ENCODE assay signal across 12 cellular contexts in the genomic region with DNA sequence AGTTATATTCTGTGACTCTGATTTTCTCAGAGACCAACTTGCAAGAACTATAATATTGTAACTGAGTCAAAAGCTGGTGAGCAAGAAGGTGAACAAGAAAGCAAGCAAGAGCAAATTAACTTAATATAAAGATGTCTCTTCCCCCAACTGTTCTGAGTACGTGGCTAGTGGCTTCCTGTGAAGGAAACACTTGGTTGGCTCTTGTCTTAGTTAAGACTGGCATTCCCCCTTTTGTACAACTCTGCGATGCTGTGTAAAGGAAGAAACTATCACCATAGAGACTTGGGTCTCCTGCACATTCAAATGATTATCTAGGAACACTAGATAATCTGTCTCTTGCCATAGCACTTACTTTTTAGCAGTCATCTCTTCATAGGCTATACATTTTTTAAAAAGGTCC. TPM values are rescaled to one million over a fixed set of nuclear protein-coding genes. Genes with fewer than 3 reads are reported as not detected.
DNase-seq lines count a peak whose midpoint lies in the region; ATAC-seq and TF ChIP-seq lines count a peak whose summit lies in the region.
"Had no signal": no experiment of that assay in that cellular context is flagged by ENCODE, and none has a peak within 500 bp of the region (broad histone marks: within the 10 kb centered on the region; RNA-seq: fewer than 3 reads in every experiment).

No MANE protein-coding gene starts in this region.

- H3K27me3 Mint-ChIP-seq in activated CD4-positive, alpha-beta memory T cell treated with anti-CD3 and anti-CD28 coated beads for 36 hours = no peaks in the 10 kb centered on the region
- no peaks in the 10 kb centered on the region for H3K27me3 Mint-ChIP-seq in naive thymus-derived CD4-positive, alpha-beta T cell
- peaks cover 19% of the 10 kb centered on the region for H3K27me3 Mint-ChIP-seq in mesothelial cell of epicardium (ENCODE audit: low read depth)

- no peaks in the 10 kb centered on the region for H3K9me3 ChIP-seq in naive thymus-derived CD4-positive, alpha-beta T cell (ENCODE audit: control insufficient read depth in 2 of 3, low read length in 3 of 3)
- H3K9me3 ChIP-seq: ovary had no signal

- peak overlapping the region; percentile 80 for H3K27ac Mint-ChIP-seq in activated CD4-positive, alpha-beta memory T cell treated with anti-CD3 and anti-CD28 coated beads for 36 hours
- peak overlapping the region; percentile 86 to 100 (median 100) for H3K27ac Mint-ChIP-seq in naive thymus-derived CD4-positive, alpha-beta T cell
- H3K27ac Mint-ChIP-seq in mesothelial cell of epicardium = no peak overlapping the region

- intact Hi-C loops in activated CD4-positive, alpha-beta memory T cell treated with anti-CD3 and anti-CD28 coated beads for 36 hours (cut with micrococcal nuclease) = loop anchor here (1.0 kb wide), 3 partner anchors 8 to 30 kb away; no protein-coding TSS in a partner anchor
- intact Hi-C loops in naive thymus-derived CD4-positive, alpha-beta T cell (cut with micrococcal nuclease) = loop anchor here (1.0 to 10.0 kb wide), 3 partner anchors 8 to 1503 kb away; a partner anchor contains a TSS

- peak; percentile 47 for ATAC-seq in HG02678 (IDR thresholded peaks at IDR 0.05; ENCODE audit: unreplicated experiment)
- peak; percentile 62 for ATAC-seq in naive thymus-derived CD4-positive, alpha-beta T cell

- peak overlapping the region; percentile 27 for H3K4me3 Mint-ChIP-seq in activated CD4-positive, alpha-beta memory T cell treated with anti-CD3 and anti-CD28 coated beads for 36 hours
- peak overlapping the region; percentile 23 to 77 (median 62) for H3K4me3 Mint-ChIP-seq in naive thymus-derived CD4-positive, alpha-beta T cell
- H3K4me3 Mint-ChIP-seq in mesothelial cell of epicardium = no peak overlapping the region

- POLR2A ChIA-PET in activated CD4-positive, alpha-beta memory T cell treated with anti-CD3 and anti-CD28 coated beads for 36 hours (lab: Charles Lee) = interaction anchor here (1.3 to 1.4 kb wide), 3 partner anchors 8 to 51 kb away, joined by 4 to 7 read pairs (median 5); no protein-coding TSS in a partner anchor
- POLR2A ChIA-PET in naive thymus-derived CD4-positive, alpha-beta T cell (lab: Charles Lee) = interaction anchor here (0.6 to 2.1 kb wide), 5 partner anchors 9 to 1307 kb away, joined by 3 to 13 read pairs (median 3); a partner anchor contains a TSS

- H3K36me3 Mint-ChIP-seq in activated CD4-positive, alpha-beta memory T cell treated with anti-CD3 and anti-CD28 coated beads for 36 hours = no peaks in the 10 kb centered on the region
- H3K36me3 Mint-ChIP-seq in naive thymus-derived CD4-positive, alpha-beta T cell = peaks cover 0 to 6% (median 4%) of the 10 kb centered on the region in 5 donors
- H3K36me3 Mint-ChIP-seq in mesothelial cell of epicardium = no peaks in the 10 kb centered on the region

- no peak for TF ChIP-seq CTCF in GM12865 (IDR thresholded peaks at IDR 0.05; ENCODE audit: insufficient read depth, low read depth, low read length, missing control alignments)
- TF ChIP-seq CTCF in mesothelial cell of epicardium (IDR thresholded peaks at IDR 0.05; ENCODE audit: unreplicated experiment) = no peak

- peaks cover 80% of the 10 kb centered on the region for H3K4me1 Mint-ChIP-seq in activated CD4-positive, alpha-beta memory T cell treated with anti-CD3 and anti-CD28 coated beads for 36 hours (ENCODE audit: low read depth)
- peaks cover 54 to 84% (median 81%) of the 10 kb centered on the region in 7 donors for H3K4me1 Mint-ChIP-seq in naive thymus-derived CD4-positive, alpha-beta T cell
- peaks cover 26% of the 10 kb centered on the region for H3K4me1 Mint-ChIP-seq in mesothelial cell of epicardium

- DNase-seq in GM12865 (ENCODE audit: low read depth) (peak; percentile 58), NCI-H187 (lab: John Stamatoyannopoulos, UW) (no peak), NCI-H510A treated with DMSO at 0.1 percent for 48 hours (lab: John Stamatoyannopoulos, UW) (no peak), mesothelial cell of epicardium (ENCODE audit: low spot score in 2 of 2, unreplicated experiment in 2 of 2) (no peak)
- DNase-seq in activated CD4-positive, alpha-beta memory T cell treated with anti-CD3 and anti-CD28 coated beads for 36 hours = peak; percentile 55
- peak in 7 of 9 donors; percentile 54 to 85 (median 71) for DNase-seq in naive thymus-derived CD4-positive, alpha-beta T cell
- DNase-seq: foreskin melanocyte; NCI-H1048; NCI-H510A; ovary; stimulated activated CD4-positive, alpha-beta T cell treated with anti-CD3 and anti-CD28 coated beads, Interleukin-2, amount 100 ng/mL, for 48 hours had no signal

- H3K4me1 ChIP-seq in naive thymus-derived CD4-positive, alpha-beta T cell (ENCODE audit: control insufficient read depth in 2 of 2, insufficient read depth in 2 of 2, low read length in 2 of 2) = peaks cover 34 to 62% of the 10 kb centered on the region in 2 donors

- CTCF ChIA-PET in activated CD4-positive, alpha-beta memory T cell treated with anti-CD3 and anti-CD28 coated beads for 36 hours (lab: Charles Lee) = no interaction called here
- CTCF ChIA-PET in naive thymus-derived CD4-positive, alpha-beta T cell (lab: Charles Lee) = interaction anchor here (1.3 to 2.9 kb wide), 3 partner anchors 8 to 45 kb away, joined by 4 to 11 read pairs (median 7); no protein-coding TSS in a partner anchor

- no peaks in the 10 kb centered on the region for H3K36me3 ChIP-seq in naive thymus-derived CD4-positive, alpha-beta T cell (ENCODE audit: control insufficient read depth in 2 of 3, insufficient read depth in 3 of 3, low read length in 3 of 3)
- H3K36me3 ChIP-seq: ovary had no signal

- no peaks in the 10 kb centered on the region for H3K9me3 Mint-ChIP-seq in activated CD4-positive, alpha-beta memory T cell treated with anti-CD3 and anti-CD28 coated beads for 36 hours
- peaks cover 0 to 8% (median 0%) of the 10 kb centered on the region in 11 donors for H3K9me3 Mint-ChIP-seq in naive thymus-derived CD4-positive, alpha-beta T cell
- no peaks in the 10 kb centered on the region for H3K9me3 Mint-ChIP-seq in mesothelial cell of epicardium

- H3K4me3 ChIP-seq in GM12865 (ENCODE audit: low read depth, low read length) = no peak overlapping the region
- H3K4me3 ChIP-seq in naive thymus-derived CD4-positive, alpha-beta T cell (ENCODE audit: low read length) = peak overlapping the region; percentile 18
- H3K4me3 ChIP-seq: ovary had no signal

- H3K27ac ChIP-seq in naive thymus-derived CD4-positive, alpha-beta T cell (ENCODE audit: low read depth, low read length) = peak overlapping the region; percentile 99
- H3K27ac ChIP-seq: ovary had no signal

- no peaks in the 10 kb centered on the region for H3K27me3 ChIP-seq in naive thymus-derived CD4-positive, alpha-beta T cell (ENCODE audit: control insufficient read depth in 2 of 2, insufficient read depth in 2 of 2, low read length in 2 of 2)
- H3K27me3 ChIP-seq: ovary had no signal

RNA-seq across cellular contexts. Expression of a gene that starts 47.3 kb away (rescaled TPM):
- total RNA-seq in activated CD4-positive, alpha-beta memory T cell treated with anti-CD3 and anti-CD28 coated beads for 36 hours = 100 to 1,000 TPM; 259 to 267 TPM
- total RNA-seq in naive thymus-derived CD4-positive, alpha-beta T cell = 1,000 to 10,000 TPM in 2 of 5 experiments, 100 to 1,000 TPM in 3; 135 to 2,915 (median 141) TPM
- 10 to 100 TPM; 66.6 to 90.5 TPM for polyA plus RNA-seq in naive thymus-derived CD4-positive, alpha-beta T cell
- total RNA-seq in mesothelial cell of epicardium = 64.0 to 76.2 TPM (median 68.9 TPM) in 3 replicates

Comparison
In these comparisons a context has a peak if more than half of its experiments do, and no peak if none do; other contexts are left out.
1. DNase-seq: peak in GM12865 (single experiment), activated CD4-positive, alpha-beta memory T cell treated with anti-CD3 and anti-CD28 coated beads for 36 hours (single experiment) and naive thymus-derived CD4-positive, alpha-beta T cell (7 of 9); none in NCI-H187 (0 of 2), NCI-H510A treated with DMSO at 0.1 percent for 48 hours (single experiment) and mesothelial cell of epicardium (0 of 2).